Comparison of ENCODE assay signal across 1 cellular context in the genomic region with DNA sequence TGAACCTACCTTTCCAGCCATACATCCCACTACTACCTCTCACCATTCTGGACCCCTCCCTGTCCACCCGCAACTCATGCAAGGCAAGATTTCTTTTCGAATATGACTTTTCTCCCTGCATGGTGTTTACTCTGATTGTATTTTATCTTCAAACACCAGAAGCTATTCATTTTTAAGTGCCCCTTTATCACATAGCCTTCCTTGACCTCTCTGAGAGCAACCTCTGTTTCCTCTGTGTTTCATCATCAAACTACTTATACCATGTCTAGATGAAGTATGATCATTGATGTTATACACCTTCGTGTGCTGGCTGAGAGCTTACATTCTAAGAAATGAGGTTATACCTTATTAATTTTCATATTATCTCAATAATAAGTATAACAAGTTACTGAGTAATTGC.
TF ChIP-seq lines count a peak whose summit lies in the region.

No MANE protein-coding gene starts in this region.

TF ChIP-seq in K562, 482 proteins besides CTCF, POLR2A, EP300 and RAD21 (continues in another document):
- TF ChIP-seq, protein P1, sequence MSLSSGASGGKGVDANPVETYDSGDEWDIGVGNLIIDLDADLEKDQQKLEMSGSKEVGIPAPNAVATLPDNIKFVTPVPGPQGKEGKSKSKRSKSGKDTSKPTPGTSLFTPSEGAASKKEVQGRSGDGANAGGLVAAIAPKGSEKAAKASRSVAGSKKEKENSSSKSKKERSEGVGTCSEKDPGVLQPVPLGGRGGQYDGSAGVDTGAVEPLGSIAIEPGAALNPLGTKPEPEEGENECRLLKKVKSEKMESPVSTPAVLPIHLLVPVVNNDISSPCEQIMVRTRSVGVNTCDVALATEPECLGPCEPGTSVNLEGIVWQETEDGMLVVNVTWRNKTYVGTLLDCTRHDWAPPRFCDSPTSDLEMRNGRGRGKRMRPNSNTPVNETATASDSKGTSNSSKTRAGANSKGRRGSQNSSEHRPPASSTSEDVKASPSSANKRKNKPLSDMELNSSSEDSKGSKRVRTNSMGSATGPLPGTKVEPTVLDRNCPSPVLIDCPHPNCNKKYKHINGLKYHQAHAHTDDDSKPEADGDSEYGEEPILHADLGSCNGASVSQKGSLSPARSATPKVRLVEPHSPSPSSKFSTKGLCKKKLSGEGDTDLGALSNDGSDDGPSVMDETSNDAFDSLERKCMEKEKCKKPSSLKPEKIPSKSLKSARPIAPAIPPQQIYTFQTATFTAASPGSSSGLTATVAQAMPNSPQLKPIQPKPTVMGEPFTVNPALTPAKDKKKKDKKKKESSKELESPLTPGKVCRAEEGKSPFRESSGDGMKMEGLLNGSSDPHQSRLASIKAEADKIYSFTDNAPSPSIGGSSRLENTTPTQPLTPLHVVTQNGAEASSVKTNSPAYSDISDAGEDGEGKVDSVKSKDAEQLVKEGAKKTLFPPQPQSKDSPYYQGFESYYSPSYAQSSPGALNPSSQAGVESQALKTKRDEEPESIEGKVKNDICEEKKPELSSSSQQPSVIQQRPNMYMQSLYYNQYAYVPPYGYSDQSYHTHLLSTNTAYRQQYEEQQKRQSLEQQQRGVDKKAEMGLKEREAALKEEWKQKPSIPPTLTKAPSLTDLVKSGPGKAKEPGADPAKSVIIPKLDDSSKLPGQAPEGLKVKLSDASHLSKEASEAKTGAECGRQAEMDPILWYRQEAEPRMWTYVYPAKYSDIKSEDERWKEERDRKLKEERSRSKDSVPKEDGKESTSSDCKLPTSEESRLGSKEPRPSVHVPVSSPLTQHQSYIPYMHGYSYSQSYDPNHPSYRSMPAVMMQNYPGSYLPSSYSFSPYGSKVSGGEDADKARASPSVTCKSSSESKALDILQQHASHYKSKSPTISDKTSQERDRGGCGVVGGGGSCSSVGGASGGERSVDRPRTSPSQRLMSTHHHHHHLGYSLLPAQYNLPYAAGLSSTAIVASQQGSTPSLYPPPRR (CRISPR knock-in tag; IDR thresholded peaks at IDR 0.05; ENCODE audit: borderline replicate concordance) = no peak
- TF ChIP-seq, protein P2, sequence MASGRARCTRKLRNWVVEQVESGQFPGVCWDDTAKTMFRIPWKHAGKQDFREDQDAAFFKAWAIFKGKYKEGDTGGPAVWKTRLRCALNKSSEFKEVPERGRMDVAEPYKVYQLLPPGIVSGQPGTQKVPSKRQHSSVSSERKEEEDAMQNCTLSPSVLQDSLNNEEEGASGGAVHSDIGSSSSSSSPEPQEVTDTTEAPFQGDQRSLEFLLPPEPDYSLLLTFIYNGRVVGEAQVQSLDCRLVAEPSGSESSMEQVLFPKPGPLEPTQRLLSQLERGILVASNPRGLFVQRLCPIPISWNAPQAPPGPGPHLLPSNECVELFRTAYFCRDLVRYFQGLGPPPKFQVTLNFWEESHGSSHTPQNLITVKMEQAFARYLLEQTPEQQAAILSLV (tag; IDR thresholded peaks at IDR 0.05) = no peak
- TF ChIP-seq RUNX1 (IDR thresholded peaks at IDR 0.05; ENCODE audit: low read depth) (no peak), HDAC3 (IDR thresholded peaks at IDR 0.05; ENCODE audit: borderline replicate concordance, partially characterized antibody) (peak; percentile 53), ARID1B (IDR thresholded peaks at IDR 0.05) (peak; percentile 85), MCM7 (IDR thresholded peaks at IDR 0.05) (no peak), HDAC2 (IDR thresholded peaks at IDR 0.05) (peak; percentile 64; the same call in 1 of the 2 replicates), KDM1A (IDR thresholded peaks at IDR 0.05) (peak; percentile 74 to 75; a peak in 3 of 4 replicates), RNF2 (IDR thresholded peaks at IDR 0.05) (peak; percentile 40; the same call in 1 of the 2 replicates), ZNF239 (CRISPR knock-in tag; IDR thresholded peaks at IDR 0.05) (0 out of 2 replicates have a peak, but pooled peaks have one; percentile 7), TEAD1 (CRISPR knock-in tag; IDR thresholded peaks at IDR 0.05) (0 out of 4 replicates have a peak, but pooled peaks of 1 of the 2 experiments have one; percentile 12), MEIS2 (IDR thresholded peaks at IDR 0.05; ENCODE audit: partially characterized antibody) (peak; percentile 80), JUND (IDR thresholded peaks at IDR 0.05; ENCODE audit: borderline replicate concordance, low read depth, low read length) (peak; percentile 62; the same call in 1 of the 2 replicates), JUND (tag; IDR thresholded peaks at IDR 0.05; ENCODE audit: borderline replicate concordance, low read depth, low read length) (no peak), ZSCAN32 (CRISPR knock-in tag; IDR thresholded peaks at IDR 0.05) (peak; percentile 17; the same call in 1 of the 2 replicates), FOXA3 (CRISPR knock-in tag; conservative IDR thresholded peaks at IDR 0.05 in 1 of 2, IDR thresholded peaks at IDR 0.05 in 1 of 2) (peak in 1 of 2 experiments; percentile 63; a peak in 1 of 4 replicates), STAT5A (IDR thresholded peaks at IDR 0.05; ENCODE audit: borderline replicate concordance, low read length) (peak; percentile 35; the same call in 1 of the 2 replicates), SMAD4 (CRISPR knock-in tag; conservative IDR thresholded peaks at IDR 0.05) (peak; percentile 66), ZNF766 (CRISPR knock-in tag; conservative IDR thresholded peaks at IDR 0.05) (peak; percentile 51; the same call in 1 of the 2 replicates), CBFA2T3 (IDR thresholded peaks at IDR 0.05) (peak; percentile 70), TEAD4 (IDR thresholded peaks at IDR 0.05; ENCODE audit: low read length) (peak; percentile 89), TEAD4 (CRISPR knock-in tag; IDR thresholded peaks at IDR 0.05; ENCODE audit: borderline replicate concordance) (no peak), SMARCA4 (IDR thresholded peaks at IDR 0.05) (peak; percentile 55; the same call in 1 of the 2 replicates), SMARCE1 (IDR thresholded peaks at IDR 0.05) (peak; percentile 41; the same call in 1 of the 2 replicates), FOSL1 (tag; conservative IDR thresholded peaks at IDR 0.05) (peak; percentile 30; the same call in 1 of the 2 replicates), CXXC5 (CRISPR knock-in tag; IDR thresholded peaks at IDR 0.05) (peak; percentile 59; the same call in 1 of the 2 replicates), TAF9B (IDR thresholded peaks at IDR 0.05; ENCODE audit: partially characterized antibody) (no peak), TCF3 (CRISPR knock-in tag; IDR thresholded peaks at IDR 0.05) (peak; percentile 57), RCOR1 (IDR thresholded peaks at IDR 0.05; ENCODE audit: borderline replicate concordance in 1 of 2, low read depth in 2 of 2, low read length in 2 of 2) (peak in 1 of 2 experiments; percentile 97; a peak in 2 of 4 replicates), SOX6 (IDR thresholded peaks at IDR 0.05) (peak; percentile 80), RAD51 (IDR thresholded peaks at IDR 0.05; ENCODE audit: borderline replicate concordance, low read depth) (no peak), HNRNPLL (IDR thresholded peaks at IDR 0.05; ENCODE audit: low read depth, low read length, poor library complexity, severe bottlenecking) (no peak), CEBPB (tag; IDR thresholded peaks at IDR 0.05) (0 out of 2 replicates have a peak, but pooled peaks have one; percentile 9), TARDBP (IDR thresholded peaks at IDR 0.05) (no peak), HNRNPUL1 (IDR thresholded peaks at IDR 0.05; ENCODE audit: low read length) (no peak), ZNF589 (CRISPR knock-in tag; IDR thresholded peaks at IDR 0.05; ENCODE audit: low read depth) (peak; percentile 90), NR2C1 (IDR thresholded peaks at IDR 0.05) (no peak), NR2C1 (tag; IDR thresholded peaks at IDR 0.05) (peak; percentile 59; the same call in 1 of the 2 replicates), ATF7 (IDR thresholded peaks at IDR 0.05) (peak; percentile 46; the same call in 1 of the 2 replicates), CTBP1 (IDR thresholded peaks at IDR 0.05; ENCODE audit: borderline replicate concordance) (0 out of 2 replicates have a peak, but pooled peaks have one; percentile 24), LEF1 (IDR thresholded peaks at IDR 0.05) (peak; percentile 55; the same call in 1 of the 2 replicates), POLR2H (tag; IDR thresholded peaks at IDR 0.05; ENCODE audit: low read depth) (peak; percentile 37; the same call in 1 of the 2 replicates), ESRRA (IDR thresholded peaks at IDR 0.05; ENCODE audit: borderline replicate concordance, low read depth) (0 out of 2 replicates have a peak, but pooled peaks have one; percentile 41), TRIM24 (IDR thresholded peaks at IDR 0.05) (peak; percentile 83 to 90; a peak in 3 of 4 replicates), FOXM1 (IDR thresholded peaks at IDR 0.05; ENCODE audit: low read depth) (peak; percentile 59; the same call in 1 of the 2 replicates), FOXM1 (CRISPR knock-in tag; IDR thresholded peaks at IDR 0.05; ENCODE audit: low read depth) (no peak)
- TF ChIP-seq, protein P3, sequence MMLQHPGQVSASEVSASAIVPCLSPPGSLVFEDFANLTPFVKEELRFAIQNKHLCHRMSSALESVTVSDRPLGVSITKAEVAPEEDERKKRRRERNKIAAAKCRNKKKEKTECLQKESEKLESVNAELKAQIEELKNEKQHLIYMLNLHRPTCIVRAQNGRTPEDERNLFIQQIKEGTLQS (IDR thresholded peaks at IDR 0.05) = peak; percentile 85
- TF ChIP-seq, protein P3 (CRISPR knock-in tag; conservative IDR thresholded peaks at IDR 0.05) = no peak
- TF ChIP-seq, protein P4, sequence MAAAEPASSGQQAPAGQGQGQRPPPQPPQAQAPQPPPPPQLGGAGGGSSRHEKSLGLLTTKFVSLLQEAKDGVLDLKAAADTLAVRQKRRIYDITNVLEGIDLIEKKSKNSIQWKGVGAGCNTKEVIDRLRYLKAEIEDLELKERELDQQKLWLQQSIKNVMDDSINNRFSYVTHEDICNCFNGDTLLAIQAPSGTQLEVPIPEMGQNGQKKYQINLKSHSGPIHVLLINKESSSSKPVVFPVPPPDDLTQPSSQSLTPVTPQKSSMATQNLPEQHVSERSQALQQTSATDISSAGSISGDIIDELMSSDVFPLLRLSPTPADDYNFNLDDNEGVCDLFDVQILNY (CRISPR knock-in tag; IDR thresholded peaks at IDR 0.05) = no peak
- TF ChIP-seq, protein P5, sequence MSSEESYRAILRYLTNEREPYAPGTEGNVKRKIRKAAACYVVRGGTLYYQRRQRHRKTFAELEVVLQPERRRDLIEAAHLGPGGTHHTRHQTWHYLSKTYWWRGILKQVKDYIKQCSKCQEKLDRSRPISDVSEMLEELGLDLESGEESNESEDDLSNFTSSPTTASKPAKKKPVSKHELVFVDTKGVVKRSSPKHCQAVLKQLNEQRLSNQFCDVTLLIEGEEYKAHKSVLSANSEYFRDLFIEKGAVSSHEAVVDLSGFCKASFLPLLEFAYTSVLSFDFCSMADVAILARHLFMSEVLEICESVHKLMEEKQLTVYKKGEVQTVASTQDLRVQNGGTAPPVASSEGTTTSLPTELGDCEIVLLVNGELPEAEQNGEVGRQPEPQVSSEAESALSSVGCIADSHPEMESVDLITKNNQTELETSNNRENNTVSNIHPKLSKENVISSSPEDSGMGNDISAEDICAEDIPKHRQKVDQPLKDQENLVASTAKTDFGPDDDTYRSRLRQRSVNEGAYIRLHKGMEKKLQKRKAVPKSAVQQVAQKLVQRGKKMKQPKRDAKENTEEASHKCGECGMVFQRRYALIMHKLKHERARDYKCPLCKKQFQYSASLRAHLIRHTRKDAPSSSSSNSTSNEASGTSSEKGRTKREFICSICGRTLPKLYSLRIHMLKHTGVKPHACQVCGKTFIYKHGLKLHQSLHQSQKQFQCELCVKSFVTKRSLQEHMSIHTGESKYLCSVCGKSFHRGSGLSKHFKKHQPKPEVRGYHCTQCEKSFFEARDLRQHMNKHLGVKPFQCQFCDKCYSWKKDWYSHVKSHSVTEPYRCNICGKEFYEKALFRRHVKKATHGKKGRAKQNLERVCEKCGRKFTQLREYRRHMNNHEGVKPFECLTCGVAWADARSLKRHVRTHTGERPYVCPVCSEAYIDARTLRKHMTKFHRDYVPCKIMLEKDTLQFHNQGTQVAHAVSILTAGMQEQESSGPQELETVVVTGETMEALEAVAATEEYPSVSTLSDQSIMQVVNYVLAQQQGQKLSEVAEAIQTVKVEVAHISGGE (CRISPR knock-in tag; IDR thresholded peaks at IDR 0.05) = no peak
- TF ChIP-seq, protein P6, sequence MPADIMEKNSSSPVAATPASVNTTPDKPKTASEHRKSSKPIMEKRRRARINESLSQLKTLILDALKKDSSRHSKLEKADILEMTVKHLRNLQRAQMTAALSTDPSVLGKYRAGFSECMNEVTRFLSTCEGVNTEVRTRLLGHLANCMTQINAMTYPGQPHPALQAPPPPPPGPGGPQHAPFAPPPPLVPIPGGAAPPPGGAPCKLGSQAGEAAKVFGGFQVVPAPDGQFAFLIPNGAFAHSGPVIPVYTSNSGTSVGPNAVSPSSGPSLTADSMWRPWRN (IDR thresholded peaks at IDR 0.05; ENCODE audit: low read depth) = peak; percentile 59
- TF ChIP-seq, protein P7, sequence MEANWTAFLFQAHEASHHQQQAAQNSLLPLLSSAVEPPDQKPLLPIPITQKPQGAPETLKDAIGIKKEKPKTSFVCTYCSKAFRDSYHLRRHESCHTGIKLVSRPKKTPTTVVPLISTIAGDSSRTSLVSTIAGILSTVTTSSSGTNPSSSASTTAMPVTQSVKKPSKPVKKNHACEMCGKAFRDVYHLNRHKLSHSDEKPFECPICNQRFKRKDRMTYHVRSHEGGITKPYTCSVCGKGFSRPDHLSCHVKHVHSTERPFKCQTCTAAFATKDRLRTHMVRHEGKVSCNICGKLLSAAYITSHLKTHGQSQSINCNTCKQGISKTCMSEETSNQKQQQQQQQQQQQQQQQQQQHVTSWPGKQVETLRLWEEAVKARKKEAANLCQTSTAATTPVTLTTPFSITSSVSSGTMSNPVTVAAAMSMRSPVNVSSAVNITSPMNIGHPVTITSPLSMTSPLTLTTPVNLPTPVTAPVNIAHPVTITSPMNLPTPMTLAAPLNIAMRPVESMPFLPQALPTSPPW (CRISPR knock-in tag; IDR thresholded peaks at IDR 0.05) = peak; percentile 42; the same call in 1 of the 2 replicates
- TF ChIP-seq, protein P8, sequence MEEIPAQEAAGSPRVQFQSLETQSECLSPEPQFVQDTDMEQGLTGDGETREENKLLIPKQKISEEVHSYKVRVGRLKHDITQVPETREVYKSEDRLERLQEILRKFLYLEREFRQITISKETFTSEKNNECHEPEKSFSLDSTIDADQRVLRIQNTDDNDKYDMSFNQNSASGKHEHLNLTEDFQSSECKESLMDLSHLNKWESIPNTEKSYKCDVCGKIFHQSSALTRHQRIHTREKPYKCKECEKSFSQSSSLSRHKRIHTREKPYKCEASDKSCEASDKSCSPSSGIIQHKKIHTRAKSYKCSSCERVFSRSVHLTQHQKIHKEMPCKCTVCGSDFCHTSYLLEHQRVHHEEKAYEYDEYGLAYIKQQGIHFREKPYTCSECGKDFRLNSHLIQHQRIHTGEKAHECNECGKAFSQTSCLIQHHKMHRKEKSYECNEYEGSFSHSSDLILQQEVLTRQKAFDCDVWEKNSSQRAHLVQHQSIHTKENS (CRISPR knock-in tag; IDR thresholded peaks at IDR 0.05) = no peak
